14 cellular contexts compared by ENCODE assay signal in genomic region chr15:90337256-90337655, GRCh38. TPM values are rescaled to one million over a fixed set of nuclear protein-coding genes. Genes with fewer than 3 reads are reported as not detected.
DNase-seq lines count a peak whose midpoint lies in the region; ATAC-seq and TF ChIP-seq lines count a peak whose summit lies in the region.
"Had no signal": no experiment of that assay in that cellular context is flagged by ENCODE, and none has a peak within 500 bp of the region (broad histone marks: within the 10 kb centered on the region; RNA-seq: fewer than 3 reads in every experiment).

No MANE protein-coding gene starts in this region.

- H2BK20ac ChIP-seq in IMR-90 (ENCODE audit: low read depth, low read length): peak overlapping the region; percentile 44; the same call in 1 of the 2 replicates

- dilution Hi-C loops in IMR-90 (cut with HindIII; ENCODE audit: low sequenced_read_pairs, unreplicated experiment): no loop called here

- H4K8ac ChIP-seq in IMR-90 (ENCODE audit: low read depth in 2 of 2, low read length in 2 of 2): peak overlapping the region in 1 of 2 experiments; percentile 52; a peak in 1 of 4 replicates

- H3K27me3 ChIP-seq in IMR-90 (ENCODE audit: control insufficient read depth, insufficient read depth, low read length) (no peaks in the 10 kb centered on the region), RWPE2 (ENCODE audit: insufficient read depth, poor library complexity, severe bottlenecking) (no peaks in the 10 kb centered on the region)

- H4K91ac ChIP-seq in IMR-90 (ENCODE audit: insufficient read depth, low read depth, low read length): peak overlapping the region; percentile 42; the same call in 1 of the 2 replicates

- H3K4me1 ChIP-seq in IMR-90 (ENCODE audit: control insufficient read depth, insufficient read depth, low read length): peaks cover 8% of the 10 kb centered on the region
- H3K4me1 ChIP-seq in RWPE2 (ENCODE audit: insufficient read depth, poor library complexity, severe bottlenecking): peaks cover 28% of the 10 kb centered on the region

- DNase-seq in AG10803 (ENCODE audit: low read depth) (peak; percentile 19), IMR-90 (no peak), RWPE2 (ENCODE audit: low spot score) (no peak), inferior parietal cortex (ENCODE audit: extremely low spot score) (no peak), glomerular visceral epithelial cell (ENCODE audit: extremely low spot score) (no peak)
- DNase-seq: activated gamma-delta T cell treated with Interleukin-2 at 50 U/mL for 16 hours; hippocampal formation; NCI-H1436 treated with DMSO at 0.1 percent for 48 hours; NCI-H510A; stimulated activated CD4-positive, alpha-beta T cell treated with anti-CD3 and anti-CD28 coated beads, Interleukin-4, amount 100 ng/mL, for 4 hours; SW 1271 had no signal

- intact Hi-C loops in IMR-90 (cut with micrococcal nuclease): no loop called here

- H3K14ac ChIP-seq in IMR-90 (replicated peaks; ENCODE audit: low read depth, low read length): peak overlapping the region; percentile 80

- ATAC-seq in IMR-90 (ENCODE audit: low read depth): no peak
- ATAC-seq in RWPE2 (ENCODE audit: low read depth): peak; percentile 4; the same call in 1 of the 3 replicates
- peak; percentile 82 for ATAC-seq in esophagus mucosa
- no peak for ATAC-seq in HG02763 (IDR thresholded peaks at IDR 0.05; ENCODE audit: unreplicated experiment)
- ATAC-seq in GM21526 (IDR thresholded peaks at IDR 0.05; ENCODE audit: low FRiP score, unreplicated experiment): no peak

- H3K79me1 ChIP-seq in IMR-90 (ENCODE audit: low read depth in 1 of 2, low read length in 2 of 2): no peaks in the 10 kb centered on the region; a peak in 1 of 4 replicates

- peak overlapping the region; percentile 56 for H2AK9ac ChIP-seq in IMR-90 (replicated peaks; ENCODE audit: low read depth, low read length, poor library complexity)

- no peak overlapping the region for H2AK5ac ChIP-seq in IMR-90 (ENCODE audit: low read depth, low read length)

- H3K27ac ChIP-seq in IMR-90 (ENCODE audit: insufficient read depth, low read length) (no peak overlapping the region), RWPE2 (ENCODE audit: poor library complexity, severe bottlenecking) (peak overlapping the region; percentile 68)

- no peak overlapping the region for H3K56ac ChIP-seq in IMR-90 (ENCODE audit: extremely low read depth, insufficient read depth, low read length)

- no peak overlapping the region for H3K4me2 ChIP-seq in IMR-90 (ENCODE audit: low read depth, low read length)

- H2BK120ac ChIP-seq in IMR-90 (ENCODE audit: low read depth, low read length): peak overlapping the region; percentile 32; the same call in 1 of the 2 replicates

- POLR2A ChIA-PET in IMR-90 (lab: Charles Lee; ENCODE audit: unreplicated experiment): no interaction called here

- no peak for TF ChIP-seq RAD21 in IMR-90 (IDR thresholded peaks at IDR 0.05; ENCODE audit: low read length)

- no peak overlapping the region for H2BK5ac ChIP-seq in IMR-90 (ENCODE audit: low read depth, low read length, poor library complexity, severe bottlenecking)

- WGBS in IMR-90 (ENCODE audit: extremely low coverage in 2 of 2, insufficient read length in 1 of 2), 2 experiments: 96% methylated on average over 2 of the region's 4 CpGs; no CpG with 5 or more reads in 1 of the 2 experiments

- no peak overlapping the region for H4K5ac ChIP-seq in IMR-90 (ENCODE audit: low read depth, low read length)

- no peak for TF ChIP-seq CTCF in AG10803 (conservative IDR thresholded peaks at IDR 0.05; ENCODE audit: low read length)
- no peak for TF ChIP-seq CTCF in IMR-90 (conservative IDR thresholded peaks at IDR 0.05; ENCODE audit: low read depth, low read length)
- no peak for TF ChIP-seq CTCF in RWPE2 (IDR thresholded peaks at IDR 0.05; ENCODE audit: poor library complexity, severe bottlenecking)

- BruUV-seq in IMR-90 (replicated peaks; lab: Mats Ljungman, UMichigan): no TSS peak

- 0 out of 2 replicates have a peak overlapping the region, but pooled peaks have one; percentile 17 for H3K23ac ChIP-seq in IMR-90 (ENCODE audit: low read depth, low read length)

- H2BK15ac ChIP-seq in IMR-90 (ENCODE audit: low read depth, low read length): no peak overlapping the region

- H3K18ac ChIP-seq in IMR-90 (ENCODE audit: low read depth, low read length): no peak overlapping the region

- no peaks in the 10 kb centered on the region for H3K36me3 ChIP-seq in IMR-90 (ENCODE audit: control insufficient read depth, insufficient read depth, low read length)
- no peaks in the 10 kb centered on the region for H3K36me3 ChIP-seq in RWPE2 (ENCODE audit: low read depth)

- H3K9me1 ChIP-seq in IMR-90 (ENCODE audit: insufficient read depth, low read length): peaks cover 8% of the 10 kb centered on the region

- TF ChIP-seq POLR2A in IMR-90 (IDR thresholded peaks at IDR 0.05; ENCODE audit: low read depth, low read length): no peak

- peak overlapping the region; percentile 53 for H3K4ac ChIP-seq in IMR-90 (ENCODE audit: low read depth, low read length)

- peak overlapping the region; percentile 81 for H2AFZ ChIP-seq in IMR-90 (replicated peaks; ENCODE audit: low read length, poor library complexity)

- no peaks in the 10 kb centered on the region for H3K9me3 ChIP-seq in IMR-90 (ENCODE audit: control insufficient read depth, insufficient read depth, low read length)
- no peaks in the 10 kb centered on the region for H3K9me3 ChIP-seq in RWPE2 (ENCODE audit: severe bottlenecking)

- CTCF ChIA-PET in IMR-90 (lab: Yijun Ruan, JAX): interaction anchor here (1.5 kb wide), 1 partner anchor 17 kb away, joined by 7 read pairs; no protein-coding TSS in a partner anchor

- in situ Hi-C loops in IMR-90 (cut with MboI; ENCODE audit: low sequenced_read_pairs): no loop called here

- H4K20me1 ChIP-seq in IMR-90 (ENCODE audit: insufficient read depth, low read length): no peaks in the 10 kb centered on the region

- H3K4me3 ChIP-seq in AG10803 (ENCODE audit: low read length) (no peak overlapping the region), IMR-90 (ENCODE audit: insufficient read depth, low read depth, low read length) (no peak overlapping the region), RWPE2 (ENCODE audit: severe bottlenecking) (no peak overlapping the region)

- H3K9ac ChIP-seq in IMR-90 (ENCODE audit: low read depth, low read length): no peak overlapping the region

TF ChIP-seq in IMR-90, 13 proteins besides CTCF, POLR2A, EP300 and RAD21:
- TF ChIP-seq MXI1 (IDR thresholded peaks at IDR 0.05; ENCODE audit: borderline replicate concordance, low read depth, low read length) (no peak), RFX5 (IDR thresholded peaks at IDR 0.05; ENCODE audit: low read depth, low read length) (no peak), CHD1 (IDR thresholded peaks at IDR 0.05; ENCODE audit: low read depth, low read length) (no peak), MAFK (IDR thresholded peaks at IDR 0.05; ENCODE audit: low read depth, low read length) (no peak), USF2 (IDR thresholded peaks at IDR 0.05; ENCODE audit: low read depth, low read length) (no peak), BHLHE40 (IDR thresholded peaks at IDR 0.05; ENCODE audit: low read depth, low read length) (no peak), CEBPB (IDR thresholded peaks at IDR 0.05; ENCODE audit: low read depth, low read length) (no peak), NFE2L2 (IDR thresholded peaks at IDR 0.05; ENCODE audit: low read depth, low read length) (no peak), MAZ (IDR thresholded peaks at IDR 0.05; ENCODE audit: borderline replicate concordance, low read depth, low read length) (no peak), RCOR1 (IDR thresholded peaks at IDR 0.05; ENCODE audit: insufficient replicate concordance, low read length) (no peak), FOS (IDR thresholded peaks at IDR 0.05; ENCODE audit: low read depth, low read length) (no peak), SMC3 (IDR thresholded peaks at IDR 0.05; ENCODE audit: low read depth, low read length) (no peak), ELK1 (IDR thresholded peaks at IDR 0.05; ENCODE audit: borderline replicate concordance, low read depth, low read length) (no peak)

RNA-seq across cellular contexts. Expression of gene ZNF774, which starts 14.8 kb away (rescaled TPM):
- total RNA-seq in IMR-90 (2012; rRNA removed): 1.1 TPM in 2 replicates
- polyA plus RNA-seq in IMR-90 (2012; rRNA removed): 0.90 and 0.91 TPM in 2 replicates
- 0.42 and 0.88 TPM in 2 replicates for polyA plus RNA-seq in IMR-90 (2012; cell fraction: cytosol; rRNA removed)
- 0.40 and 1.8 TPM in 2 replicates for polyA plus RNA-seq in IMR-90 (2012; cell fraction: nucleus; rRNA removed; ENCODE audit: low replicate concordance)
- total RNA-seq in esophagus mucosa: 2.4 TPM

RNA-seq across cellular contexts. Expression of gene IQGAP1, which starts 50.8 kb away (rescaled TPM):
- total RNA-seq in IMR-90 (2012; rRNA removed) (207 and 246 TPM in 2 replicates), esophagus mucosa (157 TPM)
- polyA plus RNA-seq in IMR-90 (2012; rRNA removed): 87.5 and 93.4 TPM in 2 replicates
- polyA plus RNA-seq in IMR-90 (2012; cell fraction: cytosol; rRNA removed): 9.1 and 14.9 TPM in 2 replicates
- polyA plus RNA-seq in IMR-90 (2012; cell fraction: nucleus; rRNA removed; ENCODE audit: low replicate concordance): 41.3 and 240 TPM in 2 replicates

Comparison
In these comparisons a context has a peak if more than half of its experiments do, and no peak if none do; other contexts are left out.
1. ATAC-seq: peak in RWPE2 (single experiment) and esophagus mucosa (single experiment); none in IMR-90 (single experiment), HG02763 (single experiment) and GM21526 (single experiment).